In the genomic region with DNA sequence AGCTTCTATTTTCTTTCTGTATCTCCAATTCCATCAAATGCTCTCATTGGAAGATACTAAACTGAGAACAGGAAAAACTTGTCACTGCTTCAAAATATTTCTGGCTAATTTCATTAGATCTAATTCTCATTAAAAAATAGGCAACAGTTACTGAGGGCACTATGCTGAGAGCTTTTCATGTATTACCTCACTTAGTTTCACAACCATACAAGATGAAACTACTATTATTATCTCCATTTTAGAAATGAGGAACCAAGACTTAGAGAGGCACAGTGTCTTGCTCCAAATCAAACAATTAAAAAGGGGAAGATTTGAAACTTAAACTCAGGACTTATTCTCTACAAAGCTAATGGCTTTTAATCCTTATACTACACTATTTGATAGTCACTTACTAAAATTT, we compare ENCODE assay signal across 12 cellular contexts. TPM values are rescaled to one million over a fixed set of nuclear protein-coding genes. Genes with fewer than 3 reads are reported as not detected.
DNase-seq lines count a peak whose midpoint lies in the region; ATAC-seq and TF ChIP-seq lines count a peak whose summit lies in the region.
"Had no signal": no experiment of that assay in that cellular context is flagged by ENCODE, and none has a peak within 500 bp of the region (broad histone marks: within the 10 kb centered on the region; RNA-seq: fewer than 3 reads in every experiment).

No MANE protein-coding gene starts in this region.

- in situ Hi-C loops in gastrocnemius medialis (cut with MboI; ENCODE audit: low sequenced_read_pairs in 4 of 4): no loop called here

- H3K4me1 ChIP-seq in gastrocnemius medialis (no peaks in the 10 kb centered on the region), adrenal gland (replicated peaks in 1 of 2) (no peaks in the 10 kb centered on the region), smooth muscle cell (ENCODE audit: low read depth) (no peaks in the 10 kb centered on the region)
- H3K4me1 ChIP-seq: SJSA1 had no signal

- no peak overlapping the region for H3K4me3 ChIP-seq in gastrocnemius medialis
- H3K4me3 ChIP-seq in adrenal gland: no peak overlapping the region
- H3K4me3 ChIP-seq in smooth muscle cell: no peak overlapping the region
- H3K4me3 ChIP-seq: SJSA1 had no signal

- no peak overlapping the region for H3K9ac ChIP-seq in smooth muscle cell (ENCODE audit: low read depth)

- H4K20me1 ChIP-seq in smooth muscle cell (ENCODE audit: low read depth): no peaks in the 10 kb centered on the region

- H3K9me3 ChIP-seq in gastrocnemius medialis (no peaks in the 10 kb centered on the region), adrenal gland (replicated peaks in 1 of 3) (no peaks in the 10 kb centered on the region), smooth muscle cell (replicated peaks; ENCODE audit: low read depth) (no peaks in the 10 kb centered on the region)
- H3K9me3 ChIP-seq: SJSA1 had no signal

- DNase-seq in globus pallidus (ENCODE audit: low spot score): peak; percentile 16
- no peak for DNase-seq in gastrocnemius medialis
- no peak for DNase-seq in adrenal gland
- no peak for DNase-seq in smooth muscle cell (lab: John Stamatoyannopoulos, UW; ENCODE audit: unreplicated experiment)
- DNase-seq in T-helper 9 cell: no peak
- DNase-seq: H9 had no signal

- no peaks in the 10 kb centered on the region for H3F3A ChIP-seq in smooth muscle cell (ENCODE audit: low read depth)

- H3K4me2 ChIP-seq in smooth muscle cell: no peak overlapping the region

- no peak for TF ChIP-seq CTCF in gastrocnemius medialis (IDR thresholded peaks at IDR 0.05 in 4 of 5, conservative IDR thresholded peaks at IDR 0.05 in 1 of 5)
- TF ChIP-seq CTCF in adrenal gland (IDR thresholded peaks at IDR 0.05): no peak
- no peak for TF ChIP-seq CTCF in smooth muscle cell (IDR thresholded peaks at IDR 0.05; ENCODE audit: borderline replicate concordance, insufficient read depth, poor library complexity, severe bottlenecking)

- H3K27me3 ChIP-seq in gastrocnemius medialis (no peaks in the 10 kb centered on the region), adrenal gland (no peaks in the 10 kb centered on the region), smooth muscle cell (ENCODE audit: low read depth) (no peaks in the 10 kb centered on the region)
- H3K27me3 ChIP-seq: SJSA1 had no signal

- H3K79me2 ChIP-seq in smooth muscle cell (ENCODE audit: low read depth): no peaks in the 10 kb centered on the region

- H3K27ac ChIP-seq in gastrocnemius medialis (no peak overlapping the region), adrenal gland (no peak overlapping the region), smooth muscle cell (ENCODE audit: low read depth) (no peak overlapping the region)
- H3K27ac ChIP-seq: SJSA1 had no signal

- H3K36me3 ChIP-seq in gastrocnemius medialis (no peaks in the 10 kb centered on the region), adrenal gland (replicated peaks in 1 of 2) (no peaks in the 10 kb centered on the region), smooth muscle cell (ENCODE audit: low read depth) (no peaks in the 10 kb centered on the region)
- H3K36me3 ChIP-seq: SJSA1 had no signal

- no peak overlapping the region for H2AFZ ChIP-seq in smooth muscle cell (ENCODE audit: low read depth)

- intact Hi-C loops in gastrocnemius medialis (cut with DNase I; ENCODE audit: low total_unique reads) (no loop called here), adrenal gland (cut with DNase I) (no loop called here)

- TF ChIP-seq POLR2A in gastrocnemius medialis (IDR thresholded peaks at IDR 0.05) (no peak), adrenal gland (IDR thresholded peaks at IDR 0.05) (no peak)

- peak; percentile 97 for ATAC-seq in GM18909 (IDR thresholded peaks at IDR 0.05; ENCODE audit: poor library complexity, unreplicated experiment)
- peak; percentile 96 for ATAC-seq in HG02623 (IDR thresholded peaks at IDR 0.05; ENCODE audit: unreplicated experiment)
- ATAC-seq in HG03457 (IDR thresholded peaks at IDR 0.05; ENCODE audit: unreplicated experiment): peak; percentile 93
- no peak for ATAC-seq in gastrocnemius medialis

RNA-seq across cellular contexts. Expression of gene OTOL1, which starts 7.2 kb away (rescaled TPM):
- total RNA-seq in gastrocnemius medialis (not detected), adrenal gland (not detected), smooth muscle cell (not detected in 2 replicates)
- polyA plus RNA-seq in adrenal gland (not detected), smooth muscle cell (not detected in 2 replicates)
- total RNA-seq: H9, omental fat pad, SJSA1 had no signal
- polyA plus RNA-seq: esophagus had no signal

Comparison
In these comparisons a context has a peak if more than half of its experiments do, and no peak if none do; other contexts are left out.
1. ATAC-seq: peak in GM18909 (single experiment), HG02623 (single experiment) and HG03457 (single experiment); none in gastrocnemius medialis (0 of 2).